In genomic region chr4:17636696-17637351, GRCh38 we compare ENCODE assay signal across 8 cellular contexts. TPM values are rescaled to one million over a fixed set of nuclear protein-coding genes. Genes with fewer than 3 reads are reported as not detected.
A peak's percentile ranks its signal among the peaks of the same experiment; 100 is the strongest.
DNase-seq lines count a peak whose midpoint lies in the region; ATAC-seq and TF ChIP-seq lines count a peak whose summit lies in the region.

No MANE protein-coding gene starts in this region.

- no peak for TF ChIP-seq EP300 in Ishikawa (IDR thresholded peaks at IDR 0.05; ENCODE audit: borderline replicate concordance)
- TF ChIP-seq EP300 in gastroesophageal sphincter (IDR thresholded peaks at IDR 0.05): no peak

- no peak for TF ChIP-seq POLR2A in gastroesophageal sphincter (IDR thresholded peaks at IDR 0.05)
- TF ChIP-seq POLR2A in thyroid gland (IDR thresholded peaks at IDR 0.05): no peak

- no peaks in the 10 kb centered on the region for H3K27me3 Mint-ChIP-seq in osteocyte (ENCODE audit: unreplicated experiment)

- no peak overlapping the region for H3K27ac Mint-ChIP-seq in osteocyte (ENCODE audit: unreplicated experiment)

- H3K9me3 Mint-ChIP-seq in osteocyte (ENCODE audit: unreplicated experiment): no peaks in the 10 kb centered on the region

- TF ChIP-seq CTCF in gastroesophageal sphincter (IDR thresholded peaks at IDR 0.05): peak in 3 of 4 experiments; percentile 72 to 94 (median 78)
- peak; percentile 91 for TF ChIP-seq CTCF in osteocyte (IDR thresholded peaks at IDR 0.05)
- TF ChIP-seq CTCF in thyroid gland (IDR thresholded peaks at IDR 0.05): peak; percentile 61 to 90 (median 72)

- H3K36me3 ChIP-seq in SJCRH30 (peaks cover 24% of the 10 kb centered on the region), gastroesophageal sphincter (peaks cover 0 to 36% of the 10 kb centered on the region in 2 donors), thyroid gland (peaks cover 15 to 19% of the 10 kb centered on the region in 2 donors)

- H3K9me3 ChIP-seq in SJCRH30 (replicated peaks) (no peaks in the 10 kb centered on the region), gastroesophageal sphincter (no peaks in the 10 kb centered on the region), thyroid gland (no peaks in the 10 kb centered on the region)

- H3K4me3 ChIP-seq in SJCRH30 (no peak overlapping the region), gastroesophageal sphincter (no peak overlapping the region), thyroid gland (replicated peaks in 1 of 3) (no peak overlapping the region)

- H3K4me1 ChIP-seq in SJCRH30 (no peaks in the 10 kb centered on the region), gastroesophageal sphincter (peaks cover 0 to 8% (median 0%) of the 10 kb centered on the region in 3 donors), thyroid gland (no peaks in the 10 kb centered on the region)

- DNase-seq in ELF-1 (ENCODE audit: low read depth, low spot score) (peak; percentile 93), SJCRH30 (peak; percentile 71 to 84), activated gamma-delta T cell (lab: John Stamatoyannopoulos, UW) (peak; percentile 18), osteocyte (ENCODE audit: extremely low spot score, unreplicated experiment) (peak; percentile 87), thyroid gland (peak; percentile 62 to 73)

- 15% methylated on average over 10 of the region's 30 CpGs; no CpG with 5 or more reads in 1 of the 2 donors for WGBS in gastroesophageal sphincter (ENCODE audit: low coverage in 1 of 2), 2 donors
- 55 to 59% methylated on average over 25 to 29 of the region's 30 CpGs for WGBS in thyroid gland, 2 donors

- peaks cover 2% of the 10 kb centered on the region for H3K4me1 Mint-ChIP-seq in osteocyte (ENCODE audit: unreplicated experiment)

- H3K27me3 ChIP-seq in SJCRH30 (no peaks in the 10 kb centered on the region), gastroesophageal sphincter (peaks cover under 1% of the 10 kb centered on the region), thyroid gland (no peaks in the 10 kb centered on the region)

- TF ChIP-seq RAD21 in Ishikawa (IDR thresholded peaks at IDR 0.05; ENCODE audit: low read depth): peak; percentile 66

- H3K36me3 Mint-ChIP-seq in osteocyte (ENCODE audit: unreplicated experiment): peaks cover 21% of the 10 kb centered on the region

- peak; percentile 92 for ATAC-seq in GM21619 (IDR thresholded peaks at IDR 0.05; ENCODE audit: unreplicated experiment)
- peak; percentile 74 for ATAC-seq in gastroesophageal sphincter

- no peak overlapping the region for H3K27ac ChIP-seq in SJCRH30
- no peak overlapping the region for H3K27ac ChIP-seq in gastroesophageal sphincter
- H3K27ac ChIP-seq in thyroid gland: no peak overlapping the region

- H3K4me3 Mint-ChIP-seq in osteocyte (ENCODE audit: unreplicated experiment): no peak overlapping the region

- intact Hi-C loops in thyroid gland (cut with DNase I): no loop called here

TF ChIP-seq in Ishikawa, 13 proteins besides CTCF, POLR2A, EP300 and RAD21:
- TF ChIP-seq TEAD4 (IDR thresholded peaks at IDR 0.05) (0 out of 2 replicates have a peak, but pooled peaks have one; percentile 10), YY1 (IDR thresholded peaks at IDR 0.05; ENCODE audit: low read depth) (no peak), TAF1 (IDR thresholded peaks at IDR 0.05; ENCODE audit: low read depth) (no peak)

RNA-seq across cellular contexts. Expression of gene MED28, which starts 22.4 kb away (rescaled TPM):
- 39.2 and 43.7 TPM in 2 replicates for total RNA-seq in SJCRH30 (2014; rRNA removed; shearing (Covaris generic))
- total RNA-seq in gastroesophageal sphincter (10 to 100 TPM; 12.9 to 23.3 (median 17.6) TPM), osteocyte (45.8 and 46.2 TPM in 2 replicates), thyroid gland (10 to 100 TPM; 14.9 to 25.6 (median 19.4) TPM)

RNA-seq across cellular contexts. Expression of gene LAP3, which starts 59.8 kb away (rescaled TPM):
- total RNA-seq in SJCRH30 (2014; rRNA removed; shearing (Covaris generic)): 58.3 and 61.5 TPM in 2 replicates
- total RNA-seq in gastroesophageal sphincter (10 to 100 TPM; 40.8 to 94.2 (median 80.1) TPM), osteocyte (44.0 and 44.1 TPM in 2 replicates), thyroid gland (10 to 100 TPM; 66.8 to 89.8 (median 81.6) TPM)

Comparison
In these comparisons a context has a peak if more than half of its experiments do, and no peak if none do; other contexts are left out.
1. DNase-seq: peak in every context shown above with its lines; median percentile 93 in ELF-1; 87 in osteocyte; 78 in SJCRH30; 68 in thyroid gland; 18 in activated gamma-delta T cell.